1 cellular context compared by ENCODE assay signal in genomic region chr13:110359840-110360301, GRCh38.
A peak's percentile ranks its signal among the peaks of the same experiment; 100 is the strongest.
TF ChIP-seq lines count a peak whose summit lies in the region.

No MANE protein-coding gene starts in this region.

TF ChIP-seq in HepG2, 621 proteins besides CTCF, POLR2A, EP300 and RAD21:
- TF ChIP-seq RFX3 (CRISPR knock-in tag; IDR thresholded peaks at IDR 0.05) = no peak
- no peak for TF ChIP-seq ZHX2 (IDR thresholded peaks at IDR 0.05; ENCODE audit: low read depth)
- no peak for TF ChIP-seq ZHX2 (CRISPR knock-in tag; IDR thresholded peaks at IDR 0.05; ENCODE audit: borderline replicate concordance)
- peak; percentile 54; the same call in 1 of the 2 replicates for TF ChIP-seq SRF (IDR thresholded peaks at IDR 0.05; ENCODE audit: low read depth, low read length)
